11 cellular contexts compared by ENCODE assay signal in genomic region chr16:68233085-68233834, GRCh38. TPM values are rescaled to one million over a fixed set of nuclear protein-coding genes. Genes with fewer than 3 reads are reported as not detected.
DNase-seq lines count a peak whose midpoint lies in the region; ATAC-seq and TF ChIP-seq lines count a peak whose summit lies in the region.
"Had no signal": no experiment of that assay in that cellular context is flagged by ENCODE, and none has a peak within 500 bp of the region (broad histone marks: within the 10 kb centered on the region; RNA-seq: fewer than 3 reads in every experiment).

No MANE protein-coding gene starts in this region.

- no peak for ATAC-seq in HG03280 (IDR thresholded peaks at IDR 0.05; ENCODE audit: unreplicated experiment)

- H3K27me3 ChIP-seq in breast epithelium = no peaks in the 10 kb centered on the region
- H3K27me3 ChIP-seq: Peyer's patch had no signal

- H3K4me3 Mint-ChIP-seq in type B pancreatic cell = peak overlapping the region; percentile 93

- H3K36me3 Mint-ChIP-seq in type B pancreatic cell = peaks cover 11% of the 10 kb centered on the region

- H3K36me3 ChIP-seq in breast epithelium = no peaks in the 10 kb centered on the region

- H3K4me3 ChIP-seq in breast epithelium = peak overlapping the region in 1 of 3 donors; percentile 68

- H3K4me1 ChIP-seq in breast epithelium = no peaks in the 10 kb centered on the region

- intact Hi-C loops in breast epithelium (cut with DNase I; ENCODE audit: low total_unique reads) = loop anchor here (10.0 kb wide), 1 partner anchor 148 kb away; the partner anchor contains the start of gene NFATC3

- no peaks in the 10 kb centered on the region for H3K9me3 Mint-ChIP-seq in type B pancreatic cell

- peaks cover 14% of the 10 kb centered on the region for H3K4me1 Mint-ChIP-seq in type B pancreatic cell (ENCODE audit: unreplicated experiment)

- H3K27ac Mint-ChIP-seq in type B pancreatic cell = peak overlapping the region; percentile 98

- TF ChIP-seq CTCF in breast epithelium (IDR thresholded peaks at IDR 0.05) = no peak
- no peak for TF ChIP-seq CTCF in type B pancreatic cell (conservative IDR thresholded peaks at IDR 0.05)

- H3K9me3 ChIP-seq in breast epithelium = no peaks in the 10 kb centered on the region
- H3K9me3 ChIP-seq: Peyer's patch had no signal

- no peak for TF ChIP-seq POLR2A in breast epithelium (IDR thresholded peaks at IDR 0.05)

- H3K27me3 Mint-ChIP-seq in type B pancreatic cell = peaks cover 34% of the 10 kb centered on the region

- peak overlapping the region; percentile 90 to 94 for H3K27ac ChIP-seq in breast epithelium

- DNase-seq in activated effector memory CD4-positive, alpha-beta T cell treated with anti-CD3 and anti-CD28 coated beads, Interleukin-2, amount 50 U/mL, for 16 hours = peak; percentile 61
- DNase-seq in activated effector memory CD4-positive, alpha-beta T cell treated with Interleukin-2 at 50 U/mL for 16 hours = no peak
- no peak for DNase-seq in breast epithelium (ENCODE audit: low spot score in 2 of 2)
- DNase-seq in myocyte (ENCODE audit: low read depth) = peak; percentile 31
- no peak for DNase-seq in type B pancreatic cell (ENCODE audit: extremely low spot score, unreplicated experiment)
- no peak for DNase-seq in NCI-H2227 (lab: John Stamatoyannopoulos, UW; ENCODE audit: unreplicated experiment)
- DNase-seq in pons (ENCODE audit: low spot score) = no peak
- DNase-seq: nucleus accumbens had no signal

RNA-seq across cellular contexts. Expression of gene ESRP2, which starts 2.7 kb away (rescaled TPM):
- total RNA-seq in breast epithelium (10 to 100 TPM in 2 of 3 donors, under 1 TPM in 1; 0.80 to 58.0 (median 26.5) TPM), myocyte (0.11 TPM in 1 of 2 replicates, not detected in the other), type B pancreatic cell (ENCODE audit: low replicate concordance) (65.6 and 150 TPM in 2 replicates)
- polyA plus RNA-seq in myocyte (2012) = 0.35 TPM
- total RNA-seq: cardiac septum had no signal

RNA-seq across cellular contexts. Expression of gene PLA2G15, which starts 11.9 kb away (rescaled TPM):
- total RNA-seq in breast epithelium (10 to 100 TPM; 15.4 to 34.7 (median 19.8) TPM), myocyte (127 and 180 TPM in 2 replicates), type B pancreatic cell (ENCODE audit: low replicate concordance) (20.1 and 22.1 TPM in 2 replicates)
- polyA plus RNA-seq in myocyte (2012) = 72.6 TPM

RNA-seq across cellular contexts. Expression of gene SLC7A6, which starts 31.1 kb away (rescaled TPM):
- total RNA-seq in breast epithelium (100 to 1,000 TPM in 1 of 3 donors, 10 to 100 TPM in 2; 43.2 to 284 (median 65.2) TPM), myocyte (28.0 and 36.4 TPM in 2 replicates), type B pancreatic cell (ENCODE audit: low replicate concordance) (41.1 and 47.3 TPM in 2 replicates)
- polyA plus RNA-seq in myocyte (2012) = 24.6 TPM

Comparison
In these comparisons a context has a peak if more than half of its experiments do, and no peak if none do; other contexts are left out.
1. DNase-seq: peak in activated effector memory CD4-positive, alpha-beta T cell treated with anti-CD3 and anti-CD28 coated beads, Interleukin-2, amount 50 U/mL, for 16 hours (single experiment) and myocyte (single experiment); none in activated effector memory CD4-positive, alpha-beta T cell treated with Interleukin-2 at 50 U/mL for 16 hours (single experiment), breast epithelium (0 of 2), type B pancreatic cell (single experiment), NCI-H2227 (single experiment) and pons (single experiment).